ENCODE assay signal across 12 cellular contexts in genomic region chr4:139768913-139769312, GRCh38.
DNase-seq lines count a peak whose midpoint lies in the region; ATAC-seq and TF ChIP-seq lines count a peak whose summit lies in the region.
"Had no signal": no experiment of that assay in that cellular context is flagged by ENCODE, and none has a peak within 500 bp of the region (broad histone marks: within the 10 kb centered on the region; RNA-seq: fewer than 3 reads in every experiment).

No MANE protein-coding gene starts in this region.

- no peak overlapping the region for H3K4me2 ChIP-seq in neural progenitor cell

- no peaks in the 10 kb centered on the region for H3K79me2 ChIP-seq in neural progenitor cell (ENCODE audit: low read depth)

- no peaks in the 10 kb centered on the region for H3K36me3 ChIP-seq in body of pancreas (replicated peaks in 1 of 2; ENCODE audit: insufficient read depth in 1 of 2, low read depth in 2 of 2)
- no peaks in the 10 kb centered on the region for H3K36me3 ChIP-seq in neural progenitor cell
- no peaks in the 10 kb centered on the region for H3K36me3 ChIP-seq in effector memory CD4-positive, alpha-beta T cell (ENCODE audit: control insufficient read depth, insufficient read depth, low read length)

- no peak overlapping the region for H3K9ac ChIP-seq in neural progenitor cell

- peaks cover 2% of the 10 kb centered on the region for H3K27me3 Mint-ChIP-seq in neural progenitor cell (ENCODE audit: insufficient read depth, low read depth)
- H3K27me3 Mint-ChIP-seq in activated T-helper 2 cell treated with anti-CD3 and anti-CD28 coated beads, Interferon-gamma antibody, Interleukin-2, Interleukin-4, amounts not matched to agents 10 μg/mL and 5 μg/mL and 100 μg/mL, durations not matched to agents 14 hours and 24 hours and 36 hours (ENCODE audit: low read depth) = peaks cover 4% of the 10 kb centered on the region

- no peaks in the 10 kb centered on the region for H4K20me1 ChIP-seq in neural progenitor cell (ENCODE audit: low read depth)

- intact Hi-C loops in body of pancreas (cut with DNase I) = no loop called here
- intact Hi-C loops in activated T-helper 2 cell treated with anti-CD3 and anti-CD28 coated beads, Interferon-gamma antibody, Interleukin-2, Interleukin-4, amounts not matched to agents 10 μg/mL and 5 μg/mL and 100 μg/mL, durations not matched to agents 14 hours and 24 hours and 36 hours (cut with micrococcal nuclease) = no loop called here

- TF ChIP-seq CTCF in body of pancreas (IDR thresholded peaks at IDR 0.05) (peak in 4 of 7 experiments; percentile 15 to 46 (median 29)), neural progenitor cell (IDR thresholded peaks at IDR 0.05) (peak; percentile 43)

- H3K4me3 Mint-ChIP-seq in neural progenitor cell = no peak overlapping the region
- no peak overlapping the region for H3K4me3 Mint-ChIP-seq in activated T-helper 2 cell treated with anti-CD3 and anti-CD28 coated beads, Interferon-gamma antibody, Interleukin-2, Interleukin-4, amounts not matched to agents 10 μg/mL and 5 μg/mL and 100 μg/mL, durations not matched to agents 14 hours and 24 hours and 36 hours (ENCODE audit: low read depth)
- H3K4me3 Mint-ChIP-seq: activated CD8-positive, alpha-beta T cell treated with anti-CD3 and anti-CD28 coated beads, Interleukin-2, amount 10 ng/mL, durations not matched to agents 7 days and 5 days had no signal

- H2AFZ ChIP-seq in neural progenitor cell (replicated peaks) = no peak overlapping the region

- H3K4me3 ChIP-seq in body of pancreas (no peak overlapping the region), neural progenitor cell (no peak overlapping the region)
- no peak overlapping the region for H3K4me3 ChIP-seq in effector memory CD4-positive, alpha-beta T cell (ENCODE audit: insufficient read depth, low read depth, low read length, poor library complexity, severe bottlenecking)

- peak; percentile 66 for DNase-seq in ELF-1 (ENCODE audit: low read depth, low spot score)
- DNase-seq in HuH-7 (ENCODE audit: low spot score) = peak; percentile 16
- DNase-seq in body of pancreas = no peak
- no peak for DNase-seq in neural progenitor cell (ENCODE audit: low spot score)
- DNase-seq in effector memory CD4-positive, alpha-beta T cell = no peak
- no peak for DNase-seq in activated T-helper 2 cell treated with anti-CD3 and anti-CD28 coated beads, Interferon-gamma antibody, Interleukin-2, Interleukin-4, amounts not matched to agents 10 μg/mL and 5 μg/mL and 100 μg/mL, durations not matched to agents 14 hours and 24 hours and 36 hours (ENCODE audit: low spot score)
- no peak for DNase-seq in SW 1271 (lab: John Stamatoyannopoulos, UW)
- DNase-seq in NCI-H774 (lab: John Stamatoyannopoulos, UW) = no peak
- DNase-seq: activated CD8-positive, alpha-beta T cell treated with anti-CD3 and anti-CD28 coated beads, Interleukin-2, amount 10 ng/mL, durations not matched to agents 7 days and 5 days; DMS79 had no signal

- no peak overlapping the region for H3K27ac Mint-ChIP-seq in neural progenitor cell
- H3K27ac Mint-ChIP-seq in activated T-helper 2 cell treated with anti-CD3 and anti-CD28 coated beads, Interferon-gamma antibody, Interleukin-2, Interleukin-4, amounts not matched to agents 10 μg/mL and 5 μg/mL and 100 μg/mL, durations not matched to agents 14 hours and 24 hours and 36 hours = no peak overlapping the region
- H3K27ac Mint-ChIP-seq: activated CD8-positive, alpha-beta T cell treated with anti-CD3 and anti-CD28 coated beads, Interleukin-2, amount 10 ng/mL, durations not matched to agents 7 days and 5 days had no signal

- no peaks in the 10 kb centered on the region for H3K9me3 Mint-ChIP-seq in neural progenitor cell
- H3K9me3 Mint-ChIP-seq in activated T-helper 2 cell treated with anti-CD3 and anti-CD28 coated beads, Interferon-gamma antibody, Interleukin-2, Interleukin-4, amounts not matched to agents 10 μg/mL and 5 μg/mL and 100 μg/mL, durations not matched to agents 14 hours and 24 hours and 36 hours = no peaks in the 10 kb centered on the region

- 76 to 80% methylated on average over 4 of the region's 4 CpGs for WGBS in body of pancreas, 2 donors

- ATAC-seq in body of pancreas = no peak
- ATAC-seq: activated CD8-positive, alpha-beta T cell treated with anti-CD3 and anti-CD28 coated beads, Interleukin-2, amount 10 ng/mL, durations not matched to agents 7 days and 5 days; esophagus mucosa; left lobe of liver had no signal

- peaks cover 3% of the 10 kb centered on the region for H3K36me3 Mint-ChIP-seq in neural progenitor cell
- no peaks in the 10 kb centered on the region for H3K36me3 Mint-ChIP-seq in activated T-helper 2 cell treated with anti-CD3 and anti-CD28 coated beads, Interferon-gamma antibody, Interleukin-2, Interleukin-4, amounts not matched to agents 10 μg/mL and 5 μg/mL and 100 μg/mL, durations not matched to agents 14 hours and 24 hours and 36 hours (ENCODE audit: low read depth)

- H3K4me1 Mint-ChIP-seq in neural progenitor cell = peaks cover 36% of the 10 kb centered on the region
- no peaks in the 10 kb centered on the region for H3K4me1 Mint-ChIP-seq in activated T-helper 2 cell treated with anti-CD3 and anti-CD28 coated beads, Interferon-gamma antibody, Interleukin-2, Interleukin-4, amounts not matched to agents 10 μg/mL and 5 μg/mL and 100 μg/mL, durations not matched to agents 14 hours and 24 hours and 36 hours (ENCODE audit: low read depth)

- H3K27ac ChIP-seq in body of pancreas (no peak overlapping the region), neural progenitor cell (no peak overlapping the region)
- H3K27ac ChIP-seq in effector memory CD4-positive, alpha-beta T cell (ENCODE audit: insufficient read depth, low read length, poor library complexity, severe bottlenecking) = no peak overlapping the region

- TF ChIP-seq POLR2A in body of pancreas (IDR thresholded peaks at IDR 0.05) = no peak

- H3K9me3 ChIP-seq in body of pancreas = no peaks in the 10 kb centered on the region
- H3K9me3 ChIP-seq in neural progenitor cell (ENCODE audit: low read depth) = no peaks in the 10 kb centered on the region
- no peaks in the 10 kb centered on the region for H3K9me3 ChIP-seq in effector memory CD4-positive, alpha-beta T cell (ENCODE audit: control insufficient read depth, low read length)

- no peaks in the 10 kb centered on the region for H3K4me1 ChIP-seq in body of pancreas
- H3K4me1 ChIP-seq in neural progenitor cell = peaks cover 29% of the 10 kb centered on the region
- H3K4me1 ChIP-seq in effector memory CD4-positive, alpha-beta T cell (ENCODE audit: control insufficient read depth, insufficient read depth, low read length, poor library complexity, severe bottlenecking) = no peaks in the 10 kb centered on the region

- no peaks in the 10 kb centered on the region for H3K27me3 ChIP-seq in body of pancreas
- no peaks in the 10 kb centered on the region for H3K27me3 ChIP-seq in neural progenitor cell
- no peaks in the 10 kb centered on the region for H3K27me3 ChIP-seq in effector memory CD4-positive, alpha-beta T cell (replicated peaks; ENCODE audit: control insufficient read depth, insufficient read depth, low read length, poor library complexity, severe bottlenecking)

- peaks cover 26% of the 10 kb centered on the region for H3F3A ChIP-seq in neural progenitor cell (ENCODE audit: low read depth)

Comparison
In these comparisons a context has a peak if more than half of its experiments do, and no peak if none do; other contexts are left out.
1. DNase-seq: peak in ELF-1 (single experiment) and HuH-7 (single experiment); none in body of pancreas (0 of 4), neural progenitor cell (single experiment), effector memory CD4-positive, alpha-beta T cell (0 of 3), activated T-helper 2 cell treated with anti-CD3 and anti-CD28 coated beads, Interferon-gamma antibody, Interleukin-2, Interleukin-4, amounts not matched to agents 10 μg/mL and 5 μg/mL and 100 μg/mL, durations not matched to agents 14 hours and 24 hours and 36 hours (single experiment), SW 1271 (0 of 2) and NCI-H774 (single experiment).